12 cellular contexts compared by ENCODE assay signal in genomic region chr5:14263700-14264099, GRCh38.
DNase-seq lines count a peak whose midpoint lies in the region; ATAC-seq lines count a peak whose summit lies in the region.
"Had no signal": no experiment of that assay in that cellular context is flagged by ENCODE, and none has a peak within 500 bp of the region (broad histone marks: within the 10 kb centered on the region; RNA-seq: fewer than 3 reads in every experiment).

No MANE protein-coding gene starts in this region.

- ATAC-seq in esophagus mucosa: peak; percentile 71
- ATAC-seq in HG02852 (IDR thresholded peaks at IDR 0.05; ENCODE audit: unreplicated experiment): no peak

- peaks cover 16% of the 10 kb centered on the region for H3K36me3 ChIP-seq in MG63
- H3K36me3 ChIP-seq: right atrium auricular region, thyroid gland had no signal

- in situ Hi-C loops in ACHN (cut with HindIII; ENCODE audit: low pct_ligation_motif_present, low pct_unique_long_range_greater_than_20kb, low sequenced_read_pairs): no loop called here

- no peak overlapping the region for H3K4me3 ChIP-seq in MG63
- H3K4me3 ChIP-seq: thyroid gland had no signal

- no peaks in the 10 kb centered on the region for H3K27me3 ChIP-seq in MG63
- H3K27me3 ChIP-seq: right atrium auricular region, thyroid gland had no signal

- no peaks in the 10 kb centered on the region for H3K9me3 ChIP-seq in MG63
- H3K9me3 ChIP-seq: right atrium auricular region, thyroid gland had no signal

- DNase-seq in ACHN: peak; percentile 29
- peak; percentile 7 for DNase-seq in HT-29 (ENCODE audit: low spot score)
- peak; percentile 86 for DNase-seq in NCI-H748 treated with DMSO at 0.1 percent for 48 hours (lab: John Stamatoyannopoulos, UW)
- DNase-seq in pons (ENCODE audit: low spot score): no peak
- DNase-seq in LoVo (ENCODE audit: low spot score): no peak
- no peak for DNase-seq in MG63
- DNase-seq: activated CD8-positive, alpha-beta memory T cell treated with anti-CD3 and anti-CD28 coated beads, Interleukin-2, amount 50 U/mL, for 48 hours; anterior cingulate cortex; thyroid gland had no signal

Comparison
In these comparisons a context has a peak if more than half of its experiments do, and no peak if none do; other contexts are left out.
1. DNase-seq: peak in ACHN (single experiment), HT-29 (single experiment) and NCI-H748 treated with DMSO at 0.1 percent for 48 hours (single experiment); none in pons (single experiment), LoVo (single experiment) and MG63 (single experiment).